Comparison of ENCODE assay signal across 34 cellular contexts in the genomic region with DNA sequence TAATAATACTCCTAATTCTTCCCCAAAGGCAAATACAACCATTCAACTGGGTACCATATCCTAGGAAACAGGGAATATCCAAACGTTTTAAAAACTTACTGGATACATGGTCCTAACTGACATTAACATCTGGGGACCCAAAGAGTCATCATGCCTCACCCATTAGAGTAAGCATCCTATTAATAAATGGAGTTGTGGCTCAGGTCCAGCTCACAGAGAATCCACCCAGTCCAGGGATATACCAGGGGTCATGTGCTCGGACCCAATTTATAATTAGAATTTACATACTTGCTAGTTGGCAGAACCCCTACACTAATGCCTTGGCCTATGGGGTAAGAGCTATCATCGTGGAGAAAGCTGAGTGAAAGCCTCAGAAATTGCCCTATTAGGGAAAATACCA.
"Had no signal": no experiment of that assay in that cellular context is flagged by ENCODE, and none has a peak within 500 bp of the region (broad histone marks: within the 10 kb centered on the region; RNA-seq: fewer than 3 reads in every experiment).

No MANE protein-coding gene starts in this region.

- H3K4me2 ChIP-seq: KMS-11 had no signal

- H3K9me3 ChIP-seq: MG63 had no signal

- H3K27me3 ChIP-seq: MG63 had no signal

- H3K9ac ChIP-seq: KMS-11 had no signal

- H3K27ac ChIP-seq: KMS-11 had no signal

- DNase-seq: Karpas-422, Kasumi-1, MG63, MM.1S, MV-4-11, NCI-H1048, NCI-H1092, NCI-H1092 treated with DMSO at 0.1 percent for 48 hours, NCI-H1105, NCI-H1105 treated with DMSO at 0.1 percent for 48 hours, NCI-H1417, NCI-H1417 treated with DMSO at 0.1 percent for 48 hours, NCI-H1436, NCI-H1436 treated with DMSO at 0.1 percent for 48 hours, NCI-H146, NCI-H1694, NCI-H1694 treated with DMSO at 0.1 percent for 48 hours, NCI-H187, NCI-H187 treated with DMSO at 0.1 percent for 48 hours, NCI-H1930, NCI-H2029, NCI-H2029 treated with DMSO at 0.1 percent for 48 hours, NCI-H2081, NCI-H2081 treated with DMSO at 0.1 percent for 48 hours, NCI-H2107, NCI-H2171, NCI-H2171 treated with DMSO at 0.1 percent for 48 hours, NCI-H2227 treated with DMSO at 0.1 percent for 48 hours, NCI-H226, NCI-H345, NCI-H446, NCI-H446 treated with DMSO at 0.1 percent for 48 hours, NCI-H510A had no signal

- H3K36me3 ChIP-seq: MG63 had no signal

- H3K4me3 ChIP-seq: MG63 had no signal
